In the genomic region with DNA sequence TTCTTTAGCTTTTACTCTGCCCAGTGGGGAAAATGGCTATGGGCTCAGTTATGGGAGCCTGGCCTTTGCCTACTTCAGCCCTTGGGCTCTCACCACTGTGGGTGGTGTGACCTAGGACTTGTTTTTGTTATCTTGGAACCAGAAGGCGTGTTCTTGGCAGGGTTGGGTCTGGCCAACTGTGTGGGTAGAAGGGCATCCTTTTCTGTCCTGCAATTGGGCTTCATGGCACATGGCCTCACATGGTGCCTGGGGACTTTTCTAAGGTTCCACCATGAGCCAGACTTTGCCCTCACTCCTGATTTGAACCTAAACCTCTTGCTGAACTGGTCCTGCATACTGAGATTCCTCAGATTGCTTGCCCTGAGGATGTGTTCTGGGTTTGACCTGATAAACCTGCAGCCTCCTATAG, we compare ENCODE assay signal across 18 cellular contexts. TPM values are rescaled to one million over a fixed set of nuclear protein-coding genes. Genes with fewer than 3 reads are reported as not detected.
DNase-seq lines count a peak whose midpoint lies in the region; ATAC-seq, FAIRE-seq and TF ChIP-seq lines count a peak whose summit lies in the region.
"Had no signal": no experiment of that assay in that cellular context is flagged by ENCODE, and none has a peak within 500 bp of the region (broad histone marks: within the 10 kb centered on the region; RNA-seq: fewer than 3 reads in every experiment).

No MANE protein-coding gene starts in this region.

- H4K20me1 ChIP-seq in HepG2 (ENCODE audit: insufficient read depth, low read length): peaks cover 23% of the 10 kb centered on the region

- TF ChIP-seq CTCF in HepG2 (CRISPR knock-in tag; IDR thresholded peaks at IDR 0.05): no peak

- CTCF ChIA-PET in activated CD8-positive, alpha-beta T cell treated with anti-CD3 and anti-CD28 coated beads, Interleukin-2, amount 10 ng/mL, durations not matched to agents 7 days and 5 days (lab: Charles Lee): interaction anchor here (1.0 to 7.9 kb wide), 13 partner anchors 8 to 158 kb away, joined by 3 to 102 read pairs (median 6); a partner anchor contains a TSS
- CTCF ChIA-PET in HepG2 (lab: Yijun Ruan, JAX; ENCODE audit: low intra/inter-chr PET ratio, low total read pairs): interaction anchor here (3.8 kb wide), 1 partner anchor 50 kb away, joined by 49 read pairs; no protein-coding TSS in a partner anchor

- peaks cover 25% of the 10 kb centered on the region for H3K4me1 Mint-ChIP-seq in activated CD4-positive, alpha-beta T cell treated with anti-CD3 and anti-CD28 coated beads, Interleukin-2, amount 10 ng/mL, durations not matched to agents 24 days and 14 days
- H3K4me1 Mint-ChIP-seq in activated CD8-positive, alpha-beta T cell treated with anti-CD3 and anti-CD28 coated beads, Interleukin-2, amount 10 ng/mL, durations not matched to agents 7 days and 5 days (ENCODE audit: low read depth): peaks cover 48% of the 10 kb centered on the region
- peaks cover 36% of the 10 kb centered on the region for H3K4me1 Mint-ChIP-seq in stimulated activated effector memory CD8-positive, alpha-beta T cell treated with anti-CD3 and anti-CD28 coated beads, Interleukin-12 subunit alpha, Interleukin-12 subunit beta, amount 100 ng/mL, for 72 hours

- no peaks in the 10 kb centered on the region for H3K9me3 Mint-ChIP-seq in activated CD4-positive, alpha-beta T cell treated with anti-CD3 and anti-CD28 coated beads, Interleukin-2, amount 10 ng/mL, durations not matched to agents 24 days and 14 days
- H3K9me3 Mint-ChIP-seq in activated CD8-positive, alpha-beta T cell treated with anti-CD3 and anti-CD28 coated beads, Interleukin-2, amount 10 ng/mL, durations not matched to agents 7 days and 5 days (ENCODE audit: insufficient read depth): no peaks in the 10 kb centered on the region
- no peaks in the 10 kb centered on the region for H3K9me3 Mint-ChIP-seq in stimulated activated effector memory CD8-positive, alpha-beta T cell treated with anti-CD3 and anti-CD28 coated beads, Interleukin-12 subunit alpha, Interleukin-12 subunit beta, amount 100 ng/mL, for 72 hours

- H3K27me3 ChIP-seq in HepG2 (ENCODE audit: control insufficient read depth in 1 of 2, insufficient read depth in 2 of 2, low read length in 2 of 2): no peaks in the 10 kb centered on the region; a peak in 1 of 5 replicates
- H3K27me3 ChIP-seq: adrenal gland, gastroesophageal sphincter, left lung, SJSA1, suprapubic skin had no signal

- no peak for TF ChIP-seq POLR2A in HepG2 (IDR thresholded peaks at IDR 0.05; ENCODE audit: insufficient read depth in 1 of 2, low read depth in 2 of 2, low read length in 2 of 2)

- 33% methylated on average over 1 of the region's 1 CpG for WGBS in HepG2 (ENCODE audit: low lambda C conversion rate)

- peak overlapping the region; percentile 11 to 97 (median 78); a peak in 5 of 6 replicates for H3K4me3 ChIP-seq in HepG2 (replicated peaks in 1 of 3; ENCODE audit: insufficient read depth in 1 of 3, low read depth in 2 of 3, low read length in 3 of 3)
- H3K4me3 ChIP-seq: gastroesophageal sphincter, SJSA1, suprapubic skin had no signal

- H3K9ac ChIP-seq in HepG2 (ENCODE audit: insufficient read depth, low read depth, low read length): peak overlapping the region; percentile 99

- peak overlapping the region; percentile 96 for H3K27ac ChIP-seq in HepG2 (ENCODE audit: extremely low read length, insufficient read depth, low read length)
- H3K27ac ChIP-seq: adrenal gland, gastroesophageal sphincter, SJSA1, suprapubic skin had no signal

- POLR2A ChIA-PET in activated CD8-positive, alpha-beta T cell treated with anti-CD3 and anti-CD28 coated beads, Interleukin-2, amount 10 ng/mL, durations not matched to agents 7 days and 5 days (lab: Charles Lee): interaction anchor here (1.1 to 15.7 kb wide), 4 partner anchors 11 to 57 kb away, joined by 3 to 400 read pairs (median 44); a partner anchor contains a TSS
- POLR2A ChIA-PET in HepG2 (lab: Yijun Ruan, JAX): interaction anchor here (0.7 to 9.0 kb wide), 27 partner anchors 8 to 804 kb away, joined by 3 to 165 read pairs (median 7); a partner anchor contains a TSS

- in situ Hi-C loops in HepG2 (cut with HindIII; ENCODE audit: extremely low pct_ligation_motif_present, low pct_unique_long_range_greater_than_20kb): no loop called here

- no peak for ATAC-seq in activated CD8-positive, alpha-beta T cell treated with anti-CD3 and anti-CD28 coated beads, Interleukin-2, amount 10 ng/mL, durations not matched to agents 7 days and 5 days
- ATAC-seq in HepG2 (no peak; the same call in 2 of the 3 replicates), HG03135 (IDR thresholded peaks at IDR 0.05; ENCODE audit: unreplicated experiment) (no peak), GM18498 (IDR thresholded peaks at IDR 0.05; ENCODE audit: unreplicated experiment) (no peak)
- no peak for ATAC-seq in stimulated activated effector memory CD8-positive, alpha-beta T cell treated with anti-CD3 and anti-CD28 coated beads, Interleukin-12 subunit alpha, Interleukin-12 subunit beta, amount 100 ng/mL, for 72 hours
- ATAC-seq: gastroesophageal sphincter, left lung had no signal

- H3K36me3 Mint-ChIP-seq in activated CD4-positive, alpha-beta T cell treated with anti-CD3 and anti-CD28 coated beads, Interleukin-2, amount 10 ng/mL, durations not matched to agents 24 days and 14 days (ENCODE audit: low read depth): peaks cover 14% of the 10 kb centered on the region
- H3K36me3 Mint-ChIP-seq in activated CD8-positive, alpha-beta T cell treated with anti-CD3 and anti-CD28 coated beads, Interleukin-2, amount 10 ng/mL, durations not matched to agents 7 days and 5 days (ENCODE audit: low read depth): peaks cover 21% of the 10 kb centered on the region
- H3K36me3 Mint-ChIP-seq in stimulated activated effector memory CD8-positive, alpha-beta T cell treated with anti-CD3 and anti-CD28 coated beads, Interleukin-12 subunit alpha, Interleukin-12 subunit beta, amount 100 ng/mL, for 72 hours: peaks cover 37% of the 10 kb centered on the region

- H3K36me3 ChIP-seq in HepG2 (replicated peaks in 1 of 2; ENCODE audit: control insufficient read depth in 1 of 2, insufficient read depth in 2 of 2, low read length in 2 of 2): peaks cover 11 to 22% of the 10 kb centered on the region in 2 experiments; a peak in 4 of 5 replicates

- no peak for TF ChIP-seq EP300 in HepG2 (IDR thresholded peaks at IDR 0.05; ENCODE audit: low read depth in 2 of 2, low read length in 2 of 2)
- TF ChIP-seq EP300 in HepG2 (CRISPR knock-in tag; IDR thresholded peaks at IDR 0.05; ENCODE audit: borderline replicate concordance): no peak

- H3K79me2 ChIP-seq in HepG2 (ENCODE audit: insufficient read depth, low read length): peaks cover 28% of the 10 kb centered on the region

- no peaks in the 10 kb centered on the region for H3K27me3 Mint-ChIP-seq in activated CD4-positive, alpha-beta T cell treated with anti-CD3 and anti-CD28 coated beads, Interleukin-2, amount 10 ng/mL, durations not matched to agents 24 days and 14 days
- H3K27me3 Mint-ChIP-seq in activated CD8-positive, alpha-beta T cell treated with anti-CD3 and anti-CD28 coated beads, Interleukin-2, amount 10 ng/mL, durations not matched to agents 7 days and 5 days (ENCODE audit: low read depth): no peaks in the 10 kb centered on the region

- H3K27ac Mint-ChIP-seq in activated CD4-positive, alpha-beta T cell treated with anti-CD3 and anti-CD28 coated beads, Interleukin-2, amount 10 ng/mL, durations not matched to agents 24 days and 14 days: peak overlapping the region; percentile 56
- peak overlapping the region; percentile 100 for H3K27ac Mint-ChIP-seq in activated CD8-positive, alpha-beta T cell treated with anti-CD3 and anti-CD28 coated beads, Interleukin-2, amount 10 ng/mL, durations not matched to agents 7 days and 5 days
- peak overlapping the region; percentile 100 for H3K27ac Mint-ChIP-seq in stimulated activated effector memory CD8-positive, alpha-beta T cell treated with anti-CD3 and anti-CD28 coated beads, Interleukin-12 subunit alpha, Interleukin-12 subunit beta, amount 100 ng/mL, for 72 hours

- DNase-seq in activated CD4-positive, alpha-beta T cell treated with anti-CD3 and anti-CD28 coated beads, Interleukin-2, amount 10 ng/mL, durations not matched to agents 24 days and 14 days: no peak
- no peak for DNase-seq in activated CD4-positive, alpha-beta T cell treated with anti-CD3 and anti-CD28 coated beads for 1 hour
- DNase-seq in activated CD8-positive, alpha-beta T cell treated with anti-CD3 and anti-CD28 coated beads, Interleukin-2, amount 10 ng/mL, durations not matched to agents 7 days and 5 days: no peak
- DNase-seq in HepG2 (ENCODE audit: low spot score) (no peak), HT-29 (ENCODE audit: low spot score) (no peak)
- DNase-seq in stimulated activated effector memory CD8-positive, alpha-beta T cell treated with anti-CD3 and anti-CD28 coated beads, Interleukin-12 subunit alpha, Interleukin-12 subunit beta, amount 100 ng/mL, for 72 hours (ENCODE audit: low spot score in 2 of 2): no peak
- DNase-seq: activated CD4-positive, alpha-beta T cell treated with anti-CD3 and anti-CD28 coated beads for 4 hours; adrenal gland; DMS79; effector CD4-positive, alpha-beta T cell; NCI-H1105; NCI-H69 had no signal

- no peak for TF ChIP-seq RAD21 in HepG2 (CRISPR knock-in tag; IDR thresholded peaks at IDR 0.05)

- intact Hi-C loops in activated CD4-positive, alpha-beta T cell treated with anti-CD3 and anti-CD28 coated beads, Interleukin-2, amount 10 ng/mL, durations not matched to agents 24 days and 14 days (cut with micrococcal nuclease): no loop called here
- intact Hi-C loops in HepG2 (cut with micrococcal nuclease; ENCODE audit: unreplicated experiment): loop anchor here (5.0 to 10.0 kb wide), 2 partner anchors 52 to 475 kb away; a partner anchor contains a TSS

- peak overlapping the region; percentile 97 for H3K4me2 ChIP-seq in HepG2 (ENCODE audit: low read depth, low read length)

- no TSS peak for BruUV-seq in HepG2 (replicated peaks; lab: Mats Ljungman, UMichigan)

- FAIRE-seq in HepG2 (lab: Jason Lieb, UNC): no peak

- peaks cover 65% of the 10 kb centered on the region for H3K4me1 ChIP-seq in HepG2 (ENCODE audit: insufficient read depth, low read length)

- H3K9me3 ChIP-seq in HepG2 (ENCODE audit: low read length): no peaks in the 10 kb centered on the region
- H3K9me3 ChIP-seq: adrenal gland, gastroesophageal sphincter, left lung, SJSA1, suprapubic skin had no signal

- peak overlapping the region; percentile 93 for H3K4me3 Mint-ChIP-seq in activated CD4-positive, alpha-beta T cell treated with anti-CD3 and anti-CD28 coated beads, Interleukin-2, amount 10 ng/mL, durations not matched to agents 24 days and 14 days
- H3K4me3 Mint-ChIP-seq in activated CD8-positive, alpha-beta T cell treated with anti-CD3 and anti-CD28 coated beads, Interleukin-2, amount 10 ng/mL, durations not matched to agents 7 days and 5 days: peak overlapping the region; percentile 100
- peak overlapping the region; percentile 79 for H3K4me3 Mint-ChIP-seq in stimulated activated effector memory CD8-positive, alpha-beta T cell treated with anti-CD3 and anti-CD28 coated beads, Interleukin-12 subunit alpha, Interleukin-12 subunit beta, amount 100 ng/mL, for 72 hours

- no peak overlapping the region for H2AFZ ChIP-seq in HepG2 (ENCODE audit: low read length)

RNA-seq across cellular contexts. Expression of a gene that starts 1.7 kb away (rescaled TPM):
- 16.3 and 17.4 TPM in 2 replicates for total RNA-seq in activated CD4-positive, alpha-beta T cell treated with anti-CD3 and anti-CD28 coated beads, Interleukin-2, amount 10 ng/mL, durations not matched to agents 24 days and 14 days
- total RNA-seq in activated CD8-positive, alpha-beta T cell treated with anti-CD3 and anti-CD28 coated beads, Interleukin-2, amount 10 ng/mL, durations not matched to agents 7 days and 5 days: 10 to 100 TPM; 24.7 to 25.6 TPM
- 91.7 and 126 TPM in 2 replicates for total RNA-seq in HepG2 (2016; rRNA removed; fragmentation: Illumina TruSeq; extraction: Trizol)
- total RNA-seq in HepG2 (2016; cell fraction: cytosol; rRNA removed; fragmentation: Illumina TruSeq; extraction: Trizol; ENCODE audit: low read depth): 33.8 and 34.0 TPM in 2 replicates
- 89.0 and 132 TPM in 2 replicates for total RNA-seq in HepG2 (2016; cell fraction: insoluble cytoplasmic fraction; rRNA removed; fragmentation: Illumina TruSeq; extraction: Trizol)
- total RNA-seq in HepG2 (2016; cell fraction: membrane; rRNA removed; fragmentation: Illumina TruSeq; extraction: Trizol): 68.4 and 70.3 TPM in 2 replicates
- 155 and 170 TPM in 2 replicates for total RNA-seq in HepG2 (2016; cell fraction: nucleus; rRNA removed; fragmentation: Illumina TruSeq; extraction: Trizol)
- 70.0 and 102 TPM in 2 replicates for polyA plus RNA-seq in HepG2 (2011; rRNA removed)
- polyA plus RNA-seq in HepG2 (2011; cell fraction: cytosol; rRNA removed): 57.2 and 86.0 TPM in 2 replicates
- polyA plus RNA-seq in HepG2 (2011; cell fraction: nucleus; rRNA removed): 489 and 498 TPM in 2 replicates
- polyA plus RNA-seq in HepG2 (2012): 41.5 and 43.2 TPM in 2 replicates
- polyA plus RNA-seq in HepG2 (2016; cell fraction: cytosol; fragmentation: Illumina TruSeq; extraction: Trizol; ENCODE audit: low read depth): 21.7 and 24.0 TPM in 2 replicates
- 64.0 and 68.6 TPM in 2 replicates for polyA plus RNA-seq in HepG2 (2016; cell fraction: insoluble cytoplasmic fraction; fragmentation: Illumina TruSeq; extraction: Trizol; ENCODE audit: low read depth)
- polyA plus RNA-seq in HepG2 (2016; cell fraction: membrane; fragmentation: Illumina TruSeq; extraction: Trizol; ENCODE audit: low read depth): 44.9 and 46.0 TPM in 2 replicates
- polyA plus RNA-seq in HepG2 (2016; cell fraction: nucleus; fragmentation: Illumina TruSeq; extraction: Trizol; ENCODE audit: insufficient read depth, low read depth): 216 and 226 TPM in 2 replicates
- 13.9 and 184 TPM in 2 replicates for polyA minus RNA-seq in HepG2 (2011; rRNA and poly(A)+ RNA removed; ENCODE audit: low replicate concordance)
- 18.4 and 23.4 TPM in 2 replicates for polyA minus RNA-seq in HepG2 (2011; cell fraction: cytosol; rRNA and poly(A)+ RNA removed)
- polyA minus RNA-seq in HepG2 (2011; cell fraction: nucleus; rRNA and poly(A)+ RNA removed): 164 and 185 TPM in 2 replicates
- total RNA-seq in HT-29 (2014; rRNA removed; shearing (Covaris generic)): 23.0 and 29.0 TPM in 2 replicates

RNA-seq across cellular contexts. Expression of a gene that starts 10.9 kb away (rescaled TPM):
- 104 and 106 TPM in 2 replicates for total RNA-seq in activated CD4-positive, alpha-beta T cell treated with anti-CD3 and anti-CD28 coated beads, Interleukin-2, amount 10 ng/mL, durations not matched to agents 24 days and 14 days
- total RNA-seq in activated CD8-positive, alpha-beta T cell treated with anti-CD3 and anti-CD28 coated beads, Interleukin-2, amount 10 ng/mL, durations not matched to agents 7 days and 5 days: 100 to 1,000 TPM; 131 TPM
- 59.5 and 62.0 TPM in 2 replicates for total RNA-seq in HepG2 (2016; rRNA removed; fragmentation: Illumina TruSeq; extraction: Trizol)
- total RNA-seq in HepG2 (2016; cell fraction: cytosol; rRNA removed; fragmentation: Illumina TruSeq; extraction: Trizol; ENCODE audit: low read depth): 6.3 and 6.7 TPM in 2 replicates
- total RNA-seq in HepG2 (2016; cell fraction: insoluble cytoplasmic fraction; rRNA removed; fragmentation: Illumina TruSeq; extraction: Trizol): 58.9 and 60.5 TPM in 2 replicates
- 27.7 and 28.8 TPM in 2 replicates for total RNA-seq in HepG2 (2016; cell fraction: membrane; rRNA removed; fragmentation: Illumina TruSeq; extraction: Trizol)
- 32.4 and 32.6 TPM in 2 replicates for total RNA-seq in HepG2 (2016; cell fraction: nucleus; rRNA removed; fragmentation: Illumina TruSeq; extraction: Trizol)
- 39.1 and 41.9 TPM in 2 replicates for polyA plus RNA-seq in HepG2 (2011; rRNA removed)
- 23.5 and 37.7 TPM in 2 replicates for polyA plus RNA-seq in HepG2 (2011; cell fraction: cytosol; rRNA removed)
- polyA plus RNA-seq in HepG2 (2011; cell fraction: nucleus; rRNA removed): 10.7 and 14.5 TPM in 2 replicates
- polyA plus RNA-seq in HepG2 (2012): 48.3 and 52.2 TPM in 2 replicates
- polyA plus RNA-seq in HepG2 (2016; cell fraction: cytosol; fragmentation: Illumina TruSeq; extraction: Trizol; ENCODE audit: low read depth): 3.6 and 4.2 TPM in 2 replicates
- polyA plus RNA-seq in HepG2 (2016; cell fraction: insoluble cytoplasmic fraction; fragmentation: Illumina TruSeq; extraction: Trizol; ENCODE audit: low read depth): 60.6 and 66.1 TPM in 2 replicates
- polyA plus RNA-seq in HepG2 (2016; cell fraction: membrane; fragmentation: Illumina TruSeq; extraction: Trizol; ENCODE audit: low read depth): 13.9 and 15.0 TPM in 2 replicates
- 38.8 and 40.8 TPM in 2 replicates for polyA plus RNA-seq in HepG2 (2016; cell fraction: nucleus; fragmentation: Illumina TruSeq; extraction: Trizol; ENCODE audit: insufficient read depth, low read depth)
- 52.7 and 77.7 TPM in 2 replicates for polyA minus RNA-seq in HepG2 (2011; rRNA and poly(A)+ RNA removed; ENCODE audit: low replicate concordance)
- 29.3 and 33.9 TPM in 2 replicates for polyA minus RNA-seq in HepG2 (2011; cell fraction: cytosol; rRNA and poly(A)+ RNA removed)
- polyA minus RNA-seq in HepG2 (2011; cell fraction: nucleus; rRNA and poly(A)+ RNA removed): 28.7 and 33.2 TPM in 2 replicates
- total RNA-seq in HT-29 (2014; rRNA removed; shearing (Covaris generic)): 16.4 and 18.9 TPM in 2 replicates

RNA-seq across cellular contexts. Expression of a gene that starts 26.8 kb away (rescaled TPM):
- 9.9 and 10.6 TPM in 2 replicates for total RNA-seq in activated CD4-positive, alpha-beta T cell treated with anti-CD3 and anti-CD28 coated beads, Interleukin-2, amount 10 ng/mL, durations not matched to agents 24 days and 14 days
- total RNA-seq in activated CD8-positive, alpha-beta T cell treated with anti-CD3 and anti-CD28 coated beads, Interleukin-2, amount 10 ng/mL, durations not matched to agents 7 days and 5 days: 10 to 100 TPM; 18.1 to 20.2 TPM
- total RNA-seq in HepG2 (2016; rRNA removed; fragmentation: Illumina TruSeq; extraction: Trizol): 0.42 and 0.64 TPM in 2 replicates
- under 0.01 and 0.35 TPM in 2 replicates for total RNA-seq in HepG2 (2016; cell fraction: cytosol; rRNA removed; fragmentation: Illumina TruSeq; extraction: Trizol; ENCODE audit: low read depth)
- total RNA-seq in HepG2 (2016; cell fraction: insoluble cytoplasmic fraction; rRNA removed; fragmentation: Illumina TruSeq; extraction: Trizol): 0.18 and 0.74 TPM in 2 replicates
- total RNA-seq in HepG2 (2016; cell fraction: membrane; rRNA removed; fragmentation: Illumina TruSeq; extraction: Trizol): 0.07 and 0.22 TPM in 2 replicates
- total RNA-seq in HepG2 (2016; cell fraction: nucleus; rRNA removed; fragmentation: Illumina TruSeq; extraction: Trizol): 1.7 and 2.1 TPM in 2 replicates
- polyA plus RNA-seq in HepG2 (2011; rRNA removed): 3.5 and 4.8 TPM in 2 replicates
- polyA plus RNA-seq in HepG2 (2011; cell fraction: cytosol; rRNA removed): 0.85 and 1.5 TPM in 2 replicates
- polyA plus RNA-seq in HepG2 (2011; cell fraction: nucleus; rRNA removed): 32.0 and 33.0 TPM in 2 replicates
- 2.0 and 3.0 TPM in 2 replicates for polyA plus RNA-seq in HepG2 (2012)
- polyA plus RNA-seq in HepG2 (2016; cell fraction: cytosol; fragmentation: Illumina TruSeq; extraction: Trizol; ENCODE audit: low read depth): 0.07 TPM in 1 of 2 replicates, not detected in the other
- polyA plus RNA-seq in HepG2 (2016; cell fraction: insoluble cytoplasmic fraction; fragmentation: Illumina TruSeq; extraction: Trizol; ENCODE audit: low read depth): 0.13 and 0.34 TPM in 2 replicates
- polyA plus RNA-seq in HepG2 (2016; cell fraction: membrane; fragmentation: Illumina TruSeq; extraction: Trizol; ENCODE audit: low read depth): 0.09 and 0.14 TPM in 2 replicates
- 1.9 and 2.5 TPM in 2 replicates for polyA plus RNA-seq in HepG2 (2016; cell fraction: nucleus; fragmentation: Illumina TruSeq; extraction: Trizol; ENCODE audit: insufficient read depth, low read depth)
- polyA minus RNA-seq in HepG2 (2011; rRNA and poly(A)+ RNA removed; ENCODE audit: low replicate concordance): 8.3 and 11.0 TPM in 2 replicates
- 0.35 and 0.99 TPM in 2 replicates for polyA minus RNA-seq in HepG2 (2011; cell fraction: cytosol; rRNA and poly(A)+ RNA removed)
- polyA minus RNA-seq in HepG2 (2011; cell fraction: nucleus; rRNA and poly(A)+ RNA removed): 12.2 and 14.8 TPM in 2 replicates
- total RNA-seq in HT-29 (2014; rRNA removed; shearing (Covaris generic)): 1.4 and 4.0 TPM in 2 replicates

RNA-seq across cellular contexts. Expression of a gene that starts 43.8 kb away (rescaled TPM):
- total RNA-seq in activated CD4-positive, alpha-beta T cell treated with anti-CD3 and anti-CD28 coated beads, Interleukin-2, amount 10 ng/mL, durations not matched to agents 24 days and 14 days: 48.3 and 49.2 TPM in 2 replicates
- total RNA-seq in activated CD8-positive, alpha-beta T cell treated with anti-CD3 and anti-CD28 coated beads, Interleukin-2, amount 10 ng/mL, durations not matched to agents 7 days and 5 days: 10 to 100 TPM; 90.7 to 91.9 TPM
- 1.5 and 2.5 TPM in 2 replicates for total RNA-seq in HepG2 (2016; rRNA removed; fragmentation: Illumina TruSeq; extraction: Trizol)
- 0.91 and 1.1 TPM in 2 replicates for total RNA-seq in HepG2 (2016; cell fraction: cytosol; rRNA removed; fragmentation: Illumina TruSeq; extraction: Trizol; ENCODE audit: low read depth)
- 2.2 and 2.4 TPM in 2 replicates for total RNA-seq in HepG2 (2016; cell fraction: insoluble cytoplasmic fraction; rRNA removed; fragmentation: Illumina TruSeq; extraction: Trizol)
- total RNA-seq in HepG2 (2016; cell fraction: membrane; rRNA removed; fragmentation: Illumina TruSeq; extraction: Trizol): 2.7 and 3.5 TPM in 2 replicates
- 2.0 and 2.1 TPM in 2 replicates for total RNA-seq in HepG2 (2016; cell fraction: nucleus; rRNA removed; fragmentation: Illumina TruSeq; extraction: Trizol)
- polyA plus RNA-seq in HepG2 (2011; rRNA removed): 5.9 and 6.9 TPM in 2 replicates
- 4.4 and 5.2 TPM in 2 replicates for polyA plus RNA-seq in HepG2 (2011; cell fraction: cytosol; rRNA removed)
- polyA plus RNA-seq in HepG2 (2011; cell fraction: nucleus; rRNA removed): 20.6 and 21.3 TPM in 2 replicates
- polyA plus RNA-seq in HepG2 (2012): 4.0 and 4.5 TPM in 2 replicates
- polyA plus RNA-seq in HepG2 (2016; cell fraction: cytosol; fragmentation: Illumina TruSeq; extraction: Trizol; ENCODE audit: low read depth): 0.99 and 1.1 TPM in 2 replicates
- polyA plus RNA-seq in HepG2 (2016; cell fraction: insoluble cytoplasmic fraction; fragmentation: Illumina TruSeq; extraction: Trizol; ENCODE audit: low read depth): 2.0 and 2.3 TPM in 2 replicates
- polyA plus RNA-seq in HepG2 (2016; cell fraction: membrane; fragmentation: Illumina TruSeq; extraction: Trizol; ENCODE audit: low read depth): 2.3 and 2.5 TPM in 2 replicates
- polyA plus RNA-seq in HepG2 (2016; cell fraction: nucleus; fragmentation: Illumina TruSeq; extraction: Trizol; ENCODE audit: insufficient read depth, low read depth): 3.6 and 4.3 TPM in 2 replicates
- 8.9 and 14.9 TPM in 2 replicates for polyA minus RNA-seq in HepG2 (2011; rRNA and poly(A)+ RNA removed; ENCODE audit: low replicate concordance)
- polyA minus RNA-seq in HepG2 (2011; cell fraction: cytosol; rRNA and poly(A)+ RNA removed): 1.5 and 1.9 TPM in 2 replicates
- polyA minus RNA-seq in HepG2 (2011; cell fraction: nucleus; rRNA and poly(A)+ RNA removed): 2.7 and 3.7 TPM in 2 replicates
- total RNA-seq in HT-29 (2014; rRNA removed; shearing (Covaris generic)): 4.0 and 4.2 TPM in 2 replicates

RNA-seq across cellular contexts. Expression of a gene that starts 50.4 kb away (rescaled TPM):
- 80.3 and 87.0 TPM in 2 replicates for total RNA-seq in activated CD4-positive, alpha-beta T cell treated with anti-CD3 and anti-CD28 coated beads, Interleukin-2, amount 10 ng/mL, durations not matched to agents 24 days and 14 days
- 100 to 1,000 TPM; 154 to 162 TPM for total RNA-seq in activated CD8-positive, alpha-beta T cell treated with anti-CD3 and anti-CD28 coated beads, Interleukin-2, amount 10 ng/mL, durations not matched to agents 7 days and 5 days
- total RNA-seq in HepG2 (2016; rRNA removed; fragmentation: Illumina TruSeq; extraction: Trizol): 45.5 and 49.1 TPM in 2 replicates
- 9.3 and 10.4 TPM in 2 replicates for total RNA-seq in HepG2 (2016; cell fraction: cytosol; rRNA removed; fragmentation: Illumina TruSeq; extraction: Trizol; ENCODE audit: low read depth)
- total RNA-seq in HepG2 (2016; cell fraction: insoluble cytoplasmic fraction; rRNA removed; fragmentation: Illumina TruSeq; extraction: Trizol): 46.7 and 47.5 TPM in 2 replicates
- 18.1 and 19.8 TPM in 2 replicates for total RNA-seq in HepG2 (2016; cell fraction: membrane; rRNA removed; fragmentation: Illumina TruSeq; extraction: Trizol)
- 19.0 and 20.5 TPM in 2 replicates for total RNA-seq in HepG2 (2016; cell fraction: nucleus; rRNA removed; fragmentation: Illumina TruSeq; extraction: Trizol)
- polyA plus RNA-seq in HepG2 (2011; rRNA removed): 108 and 123 TPM in 2 replicates
- 139 and 201 TPM in 2 replicates for polyA plus RNA-seq in HepG2 (2011; cell fraction: cytosol; rRNA removed)
- polyA plus RNA-seq in HepG2 (2011; cell fraction: nucleus; rRNA removed): 105 and 112 TPM in 2 replicates
- polyA plus RNA-seq in HepG2 (2012): 63.2 and 85.2 TPM in 2 replicates
- polyA plus RNA-seq in HepG2 (2016; cell fraction: cytosol; fragmentation: Illumina TruSeq; extraction: Trizol; ENCODE audit: low read depth): 10.6 and 11.3 TPM in 2 replicates
- polyA plus RNA-seq in HepG2 (2016; cell fraction: insoluble cytoplasmic fraction; fragmentation: Illumina TruSeq; extraction: Trizol; ENCODE audit: low read depth): 55.3 and 58.3 TPM in 2 replicates
- 16.1 and 16.9 TPM in 2 replicates for polyA plus RNA-seq in HepG2 (2016; cell fraction: membrane; fragmentation: Illumina TruSeq; extraction: Trizol; ENCODE audit: low read depth)
- 37.2 and 39.4 TPM in 2 replicates for polyA plus RNA-seq in HepG2 (2016; cell fraction: nucleus; fragmentation: Illumina TruSeq; extraction: Trizol; ENCODE audit: insufficient read depth, low read depth)
- 46.6 and 135 TPM in 2 replicates for polyA minus RNA-seq in HepG2 (2011; rRNA and poly(A)+ RNA removed; ENCODE audit: low replicate concordance)
- 84.6 and 87.5 TPM in 2 replicates for polyA minus RNA-seq in HepG2 (2011; cell fraction: cytosol; rRNA and poly(A)+ RNA removed)
- polyA minus RNA-seq in HepG2 (2011; cell fraction: nucleus; rRNA and poly(A)+ RNA removed): 18.5 and 25.0 TPM in 2 replicates
- 80.5 and 85.4 TPM in 2 replicates for total RNA-seq in HT-29 (2014; rRNA removed; shearing (Covaris generic))
